ENCODE assay signal across 8 cellular contexts in the genomic region with DNA sequence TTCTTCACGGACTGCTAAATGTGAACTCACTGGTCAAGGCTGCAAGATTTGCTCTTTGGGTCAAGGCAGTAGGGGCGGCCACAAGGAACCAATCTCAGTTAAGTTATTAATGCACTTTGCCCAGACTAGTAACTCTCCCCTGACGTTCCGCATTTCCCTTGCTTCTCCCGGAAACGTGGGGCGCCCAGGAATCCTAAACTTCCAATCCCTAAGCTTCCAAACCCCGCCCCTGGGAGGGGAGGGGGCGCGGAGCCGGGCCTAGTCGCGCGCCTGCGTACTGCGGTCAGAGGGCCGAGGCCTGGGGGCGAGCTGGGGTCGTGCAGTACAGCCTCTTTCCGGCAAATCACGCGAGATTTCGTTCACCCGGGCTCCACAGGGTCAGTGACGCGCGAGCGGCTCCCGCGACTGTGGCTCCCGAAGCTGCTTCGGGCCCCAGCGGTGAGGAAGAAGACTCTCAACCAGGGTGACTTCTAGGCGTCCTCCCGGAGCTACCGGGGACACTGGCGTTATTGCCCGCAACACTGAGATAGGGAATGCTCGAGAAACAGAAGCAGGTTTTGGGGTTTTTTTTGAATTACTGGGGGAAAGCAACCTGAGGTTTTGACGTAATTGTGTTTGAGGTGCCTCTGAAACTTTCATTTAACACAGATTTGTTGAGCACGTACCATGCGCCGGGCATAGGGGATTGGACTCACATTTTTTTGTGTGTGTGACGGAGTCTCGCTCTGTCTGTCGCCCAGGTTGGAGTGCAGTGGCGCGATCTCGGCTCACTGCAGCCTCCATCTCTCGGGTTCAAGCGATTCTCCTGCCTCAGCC. TPM values are rescaled to one million over a fixed set of nuclear protein-coding genes. Genes with fewer than 3 reads are reported as not detected.
DNase-seq lines count a peak whose midpoint lies in the region; TF ChIP-seq lines count a peak whose summit lies in the region.

Gene PTGR2, plus strand, starts transcription at position 265 of the 816 bp plus-strand sequence. CDS start 7,032 bp downstream, outside the sequence.

- DNase-seq in GDM1 (lab: John Stamatoyannopoulos, UW), result peak; percentile 85
- DNase-seq in HFF-Myc (ENCODE audit: extremely low read depth, low read depth), result peak; percentile 91
- DNase-seq in NB4 (ENCODE audit: low read depth), result peak; percentile 93
- DNase-seq in SK-N-DZ (ENCODE audit: low spot score), result peak; percentile 95
- DNase-seq in activated naive CD4-positive, alpha-beta T cell treated with anti-CD3 and anti-CD28 coated beads, Interleukin-2, amount 50 U/mL, for 16 hours, result peak; percentile 89
- peak; percentile 96 for DNase-seq in germinal center (ENCODE audit: low spot score)
- DNase-seq in non-pigmented ciliary epithelial cell (ENCODE audit: low read depth), result peak; percentile 77
- DNase-seq in substantia nigra (lab: John Stamatoyannopoulos, UW), result peak; percentile 56 to 96 (median 87)

- peak within 1 kb of the TSS; percentile 84 for H3K27ac ChIP-seq in substantia nigra (ENCODE audit: low read depth, low read length, poor library complexity, severe bottlenecking)

- peak; percentile 2 for TF ChIP-seq CTCF in HFF-Myc (IDR thresholded peaks at IDR 0.05; ENCODE audit: low read depth, low read length, missing control alignments)
- TF ChIP-seq CTCF in NB4 (IDR thresholded peaks at IDR 0.05; ENCODE audit: low read depth, low read length), result no peak

- H3K4me3 ChIP-seq in HFF-Myc (replicated peaks; ENCODE audit: low read depth, low read length) (peak within 1 kb of the TSS; percentile 75), NB4 (ENCODE audit: low read depth, low read length) (peak within 1 kb of the TSS; percentile 96)

- peak; percentile 58 for TF ChIP-seq POLR2A in NB4 (IDR thresholded peaks at IDR 0.05; ENCODE audit: extremely low read depth, insufficient read length)

RNA-seq across cellular contexts. Expression of gene PTGR2, which starts in this region (rescaled TPM):
- 4.6 and 14.3 TPM in 2 replicates for polyA plus RNA-seq in SK-N-DZ (2014; cell fraction: cytosol; rRNA removed)
- polyA plus RNA-seq in SK-N-DZ (2014; cell fraction: nucleus; rRNA removed), result 6.9 and 7.2 TPM in 2 replicates

Comparison
In these comparisons a context has a peak if more than half of its experiments do, and no peak if none do; other contexts are left out.
1. Peak in every context shown above with its lines: DNase-seq, H3K4me3 ChIP-seq and H3K27ac ChIP-seq.